In genomic region chr16:3880623-3881498, GRCh38 we compare ENCODE assay signal across 1 cellular context.
TF ChIP-seq lines count a peak whose summit lies in the region.

CREBBP (minus strand) TSS chr16:3880713; CDS start chr16:3879916, 797 bp downstream.

TF ChIP-seq in K562, 482 proteins besides CTCF, POLR2A, EP300 and RAD21 (continued from another document and continues in another):
- TF ChIP-seq ZNF518B (CRISPR knock-in tag; IDR thresholded peaks at IDR 0.05), result no peak
- TF ChIP-seq HSF4 (CRISPR knock-in tag; IDR thresholded peaks at IDR 0.05; ENCODE audit: borderline replicate concordance), result no peak
- no peak for TF ChIP-seq GTF2A2 (tag; IDR thresholded peaks at IDR 0.05)
- TF ChIP-seq SMARCB1 (IDR thresholded peaks at IDR 0.05; ENCODE audit: insufficient read length, low read depth), result no peak
- TF ChIP-seq ZNF347 (CRISPR knock-in tag; IDR thresholded peaks at IDR 0.05; ENCODE audit: low read depth), result no peak
- TF ChIP-seq ZNF3 (CRISPR knock-in tag; IDR thresholded peaks at IDR 0.05), result no peak
- no peak for TF ChIP-seq ZNF232 (CRISPR knock-in tag; IDR thresholded peaks at IDR 0.05)
- TF ChIP-seq MTA1 (IDR thresholded peaks at IDR 0.05; ENCODE audit: borderline replicate concordance), result no peak; the same call in 1 of the 2 replicates
- no peak for TF ChIP-seq RBM22 (IDR thresholded peaks at IDR 0.05; ENCODE audit: low read depth, low read length, poor library complexity, severe bottlenecking)
- TF ChIP-seq GTF2F1 (IDR thresholded peaks at IDR 0.05; ENCODE audit: low read depth, low read length), result no peak
- no peak for TF ChIP-seq SLC30A9 (CRISPR knock-in tag; IDR thresholded peaks at IDR 0.05)
- no peak for TF ChIP-seq SNRNP70 (optimal IDR thresholded peaks at IDR 0.05; ENCODE audit: low read depth, low read length)
- TF ChIP-seq ATF7 (IDR thresholded peaks at IDR 0.05), result no peak; the same call in 1 of the 2 replicates
- no peak for TF ChIP-seq ZNF449 (CRISPR knock-in tag; IDR thresholded peaks at IDR 0.05)
- TF ChIP-seq ZBTB17 (CRISPR knock-in tag; IDR thresholded peaks at IDR 0.05), result 0 out of 2 replicates have a peak, but pooled peaks have one; percentile 54
- TF ChIP-seq FOXJ3 (CRISPR knock-in tag; IDR thresholded peaks at IDR 0.05), result no peak
- peak; percentile 45 for TF ChIP-seq RBBP5 (IDR thresholded peaks at IDR 0.05; ENCODE audit: borderline replicate concordance, insufficient read depth, low read length, poor library complexity, severe bottlenecking)
- no peak for TF ChIP-seq RFX5 (IDR thresholded peaks at IDR 0.05; ENCODE audit: low read depth, low read length)
- TF ChIP-seq NFE2L1 (tag; IDR thresholded peaks at IDR 0.05; ENCODE audit: borderline replicate concordance, low read depth), result no peak
- no peak for TF ChIP-seq NFRKB (IDR thresholded peaks at IDR 0.05; ENCODE audit: low read depth)
- TF ChIP-seq HDAC6 (IDR thresholded peaks at IDR 0.05; ENCODE audit: low read depth, low read length), result no peak
- TF ChIP-seq SNIP1 (IDR thresholded peaks at IDR 0.05; ENCODE audit: low read depth), result no peak
- TF ChIP-seq GATA2 (CRISPR knock-in tag; IDR thresholded peaks at IDR 0.05), result no peak
- TF ChIP-seq ELF4 (CRISPR knock-in tag; IDR thresholded peaks at IDR 0.05), result no peak
- TF ChIP-seq DPF2 (IDR thresholded peaks at IDR 0.05), result no peak
- no peak for TF ChIP-seq CSDE1 (IDR thresholded peaks at IDR 0.05)
- no peak for TF ChIP-seq PURB (CRISPR knock-in tag; IDR thresholded peaks at IDR 0.05; ENCODE audit: low read depth)
- TF ChIP-seq ZSCAN32 (CRISPR knock-in tag; IDR thresholded peaks at IDR 0.05), result no peak
- TF ChIP-seq DDX20 (tag; IDR thresholded peaks at IDR 0.05; ENCODE audit: low read depth), result no peak
- no peak for TF ChIP-seq THRA (IDR thresholded peaks at IDR 0.05)
- TF ChIP-seq ZFP30 (CRISPR knock-in tag; IDR thresholded peaks at IDR 0.05; ENCODE audit: borderline replicate concordance), result no peak
- TF ChIP-seq ZKSCAN3 (CRISPR knock-in tag; IDR thresholded peaks at IDR 0.05), result no peak
- TF ChIP-seq E2F3 (CRISPR knock-in tag; IDR thresholded peaks at IDR 0.05), result no peak
- TF ChIP-seq XRCC4 (IDR thresholded peaks at IDR 0.05; ENCODE audit: extremely low read depth, insufficient read depth, insufficient read length), result no peak
- TF ChIP-seq PHB (CRISPR knock-in tag; IDR thresholded peaks at IDR 0.05), result no peak
- TF ChIP-seq ZNF79 (CRISPR knock-in tag; IDR thresholded peaks at IDR 0.05; ENCODE audit: low read depth), result no peak
- no peak for TF ChIP-seq ZNF76 (CRISPR knock-in tag; IDR thresholded peaks at IDR 0.05; ENCODE audit: borderline replicate concordance)
- no peak for TF ChIP-seq GABPA (tag; conservative IDR thresholded peaks at IDR 0.05; ENCODE audit: low read depth)
- no peak for TF ChIP-seq HOXB6 (CRISPR knock-in tag; IDR thresholded peaks at IDR 0.05; ENCODE audit: borderline replicate concordance)
- TF ChIP-seq FIP1L1 (IDR thresholded peaks at IDR 0.05; ENCODE audit: low read depth, low read length, poor library complexity, severe bottlenecking), result peak; percentile 43
- no peak for TF ChIP-seq HDAC1 (IDR thresholded peaks at IDR 0.05)
- TF ChIP-seq BDP1 (IDR thresholded peaks at IDR 0.05; ENCODE audit: insufficient read depth, insufficient read length), result no peak
- no peak for TF ChIP-seq BHLHE40 (IDR thresholded peaks at IDR 0.05; ENCODE audit: low read length)
- TF ChIP-seq UBTF (IDR thresholded peaks at IDR 0.05; ENCODE audit: borderline replicate concordance in 1 of 2, low read depth in 2 of 2, low read length in 2 of 2), result no peak
- TF ChIP-seq CBX5 (IDR thresholded peaks at IDR 0.05; ENCODE audit: borderline replicate concordance, low read depth), result no peak
- TF ChIP-seq ZNF696 (CRISPR knock-in tag; conservative IDR thresholded peaks at IDR 0.05), result no peak
- TF ChIP-seq TCFL5 (CRISPR knock-in tag; conservative IDR thresholded peaks at IDR 0.05), result no peak
- TF ChIP-seq PPARD (CRISPR knock-in tag; IDR thresholded peaks at IDR 0.05), result no peak
- no peak for TF ChIP-seq ZNF589 (CRISPR knock-in tag; IDR thresholded peaks at IDR 0.05; ENCODE audit: low read depth)
- TF ChIP-seq RBM34 (IDR thresholded peaks at IDR 0.05; ENCODE audit: borderline replicate concordance, insufficient read depth, low read length), result no peak
- TF ChIP-seq TCF7 (IDR thresholded peaks at IDR 0.05; ENCODE audit: borderline replicate concordance), result no peak
- TF ChIP-seq BACH1 (tag; IDR thresholded peaks at IDR 0.05), result no peak
- no peak for TF ChIP-seq ZNF146 (CRISPR knock-in tag; IDR thresholded peaks at IDR 0.05; ENCODE audit: unreplicated experiment)
- no peak for TF ChIP-seq ZSCAN29 (IDR thresholded peaks at IDR 0.05)
- no peak for TF ChIP-seq ZBTB5 (IDR thresholded peaks at IDR 0.05)
- TF ChIP-seq BCOR (IDR thresholded peaks at IDR 0.05), result peak; percentile 83
- no peak for TF ChIP-seq E2F1 (CRISPR knock-in tag; IDR thresholded peaks at IDR 0.05)
- peak; percentile 83 for TF ChIP-seq RBFOX2 (IDR thresholded peaks at IDR 0.05; ENCODE audit: low read depth, low read length)
- TF ChIP-seq HMG20A (CRISPR knock-in tag; conservative IDR thresholded peaks at IDR 0.05), result no peak
- TF ChIP-seq SMAD4 (CRISPR knock-in tag; conservative IDR thresholded peaks at IDR 0.05), result peak; percentile 54; the same call in 1 of the 2 replicates
- TF ChIP-seq SRSF9 (IDR thresholded peaks at IDR 0.05; ENCODE audit: borderline replicate concordance, low read depth, low read length), result no peak
- no peak for TF ChIP-seq SMARCA4 (IDR thresholded peaks at IDR 0.05)
- no peak for TF ChIP-seq MIER1 (IDR thresholded peaks at IDR 0.05; ENCODE audit: low read depth)
- TF ChIP-seq THRAP3 (IDR thresholded peaks at IDR 0.05; ENCODE audit: borderline replicate concordance), result no peak
- TF ChIP-seq TRIM24 (IDR thresholded peaks at IDR 0.05), result no peak
- no peak for TF ChIP-seq REST (CRISPR knock-in tag; IDR thresholded peaks at IDR 0.05; ENCODE audit: low read depth)
- TF ChIP-seq SRSF3 (IDR thresholded peaks at IDR 0.05; ENCODE audit: insufficient read depth, low read length), result no peak
- no peak for TF ChIP-seq MEF2A (IDR thresholded peaks at IDR 0.05; ENCODE audit: control insufficient read depth, low read depth, low read length)
